10 cellular contexts compared by ENCODE assay signal in the genomic region with DNA sequence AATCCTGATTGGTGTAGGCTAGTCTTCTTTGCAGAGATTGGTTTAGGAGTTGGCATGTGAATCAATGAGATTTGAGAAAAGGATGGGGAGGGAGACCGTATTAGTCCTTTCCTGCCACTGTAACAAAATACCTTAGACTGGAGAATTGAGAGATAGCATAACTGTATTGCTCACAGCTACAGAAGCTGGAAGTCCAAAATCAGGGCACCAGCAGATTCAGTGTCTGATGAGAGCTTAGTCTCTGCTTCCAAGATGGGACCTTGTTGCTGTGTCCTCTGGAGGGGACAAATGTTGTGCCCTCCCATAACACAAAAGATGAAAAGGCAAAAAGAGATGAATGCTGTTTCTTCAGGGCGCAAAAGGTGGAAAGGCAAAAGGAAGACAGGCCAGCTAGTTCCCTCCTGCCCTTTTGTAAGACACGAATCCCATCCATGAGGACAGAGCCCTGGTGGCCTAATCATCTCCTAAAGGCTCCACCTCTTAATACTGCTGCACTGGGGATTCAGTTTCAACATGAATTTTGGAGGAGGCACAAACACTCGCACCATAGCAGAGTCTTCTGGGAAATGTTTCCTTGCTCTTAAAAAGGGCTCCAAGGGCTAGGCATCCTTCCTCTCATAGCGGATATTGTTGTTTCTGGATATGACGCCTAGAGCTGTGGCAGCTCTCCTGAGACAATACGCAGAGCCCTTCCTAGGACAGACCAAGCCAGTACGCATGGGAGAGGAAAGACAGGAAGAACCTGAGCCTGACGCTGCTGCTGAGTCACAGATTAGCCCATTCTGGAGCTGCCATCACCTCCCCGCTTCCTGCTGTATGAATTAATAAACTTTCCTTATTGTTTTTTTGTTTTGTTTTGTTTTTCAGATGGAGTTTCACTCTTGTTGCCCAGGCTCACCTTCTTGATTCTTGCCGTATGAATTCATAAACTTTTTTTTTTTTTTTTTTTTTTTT.
A peak's percentile ranks its signal among the peaks of the same experiment; 100 is the strongest.
DNase-seq lines count a peak whose midpoint lies in the region; ATAC-seq and TF ChIP-seq lines count a peak whose summit lies in the region.
"Had no signal": no experiment of that assay in that cellular context is flagged by ENCODE, and none has a peak within 500 bp of the region (broad histone marks: within the 10 kb centered on the region; RNA-seq: fewer than 3 reads in every experiment).

No MANE protein-coding gene starts in this region.

- H3K4me3 ChIP-seq in epithelial cell of esophagus (ENCODE audit: low read length) (no peak overlapping the region), lung (no peak overlapping the region), thyroid gland (replicated peaks in 1 of 3) (no peak overlapping the region)

- 43 to 62% methylated on average over 11 of the region's 11 CpGs for WGBS in lung, 2 donors
- 73 to 76% methylated on average over 11 of the region's 11 CpGs for WGBS in thyroid gland, 2 donors

- H3K27ac ChIP-seq in lung (ENCODE audit: low read depth in 1 of 2, low read length in 1 of 2) (peak overlapping the region; percentile 62 to 90), thyroid gland (peak overlapping the region in 2 of 3 donors; percentile 23 to 47)

- ATAC-seq in lung (ENCODE audit: insufficient read depth, low FRiP score) (no peak), GM18511 (IDR thresholded peaks at IDR 0.05; ENCODE audit: unreplicated experiment) (no peak), HG03108 (IDR thresholded peaks at IDR 0.05; ENCODE audit: unreplicated experiment) (no peak)
- ATAC-seq: naive thymus-derived CD8-positive, alpha-beta T cell had no signal

- no peaks in the 10 kb centered on the region for H3K27me3 ChIP-seq in lung (ENCODE audit: control insufficient read depth, insufficient read depth)
- no peaks in the 10 kb centered on the region for H3K27me3 ChIP-seq in thyroid gland

- intact Hi-C loops in thyroid gland (cut with DNase I), result no loop called here

- DNase-seq in RKO (ENCODE audit: low spot score), result peak; percentile 18
- DNase-seq in epithelial cell of esophagus (ENCODE audit: low read depth), result peak; percentile 88
- DNase-seq in lung (ENCODE audit: low spot score), result peak; percentile 42
- DNase-seq in thyroid gland, result peak in 1 of 2 donors; percentile 10
- no peak for DNase-seq in erythroblast (lab: John Stamatoyannopoulos, UW)
- DNase-seq: effector memory CD4-positive, alpha-beta T cell; naive thymus-derived CD8-positive, alpha-beta T cell; NCI-H1694 treated with DMSO at 0.1 percent for 48 hours had no signal

- H3K9me3 ChIP-seq in lung (ENCODE audit: control insufficient read depth in 2 of 2, insufficient read depth in 1 of 2, low read length in 1 of 2) (no peaks in the 10 kb centered on the region), thyroid gland (no peaks in the 10 kb centered on the region)

- TF ChIP-seq CTCF in epithelial cell of esophagus (IDR thresholded peaks at IDR 0.05; ENCODE audit: insufficient read depth, low read depth, low read length, missing control alignments), result no peak
- TF ChIP-seq CTCF in lung (IDR thresholded peaks at IDR 0.05; ENCODE audit: control extremely low read depth, extremely low read depth), result no peak
- TF ChIP-seq CTCF in thyroid gland (IDR thresholded peaks at IDR 0.05), result no peak

- no peaks in the 10 kb centered on the region for H3K36me3 ChIP-seq in lung (ENCODE audit: control insufficient read depth in 2 of 2, insufficient read depth in 2 of 2, low read length in 2 of 2)
- H3K36me3 ChIP-seq in thyroid gland, result no peaks in the 10 kb centered on the region

- TF ChIP-seq POLR2A in thyroid gland (IDR thresholded peaks at IDR 0.05) (no peak), erythroblast (IDR thresholded peaks at IDR 0.05; ENCODE audit: low read length) (no peak)

- H3K4me1 ChIP-seq in lung (ENCODE audit: control insufficient read depth in 2 of 2, insufficient read depth in 2 of 2, low read length in 2 of 2) (no peaks in the 10 kb centered on the region), thyroid gland (no peaks in the 10 kb centered on the region)

Comparison
In these comparisons a context has a peak if more than half of its experiments do, and no peak if none do; other contexts are left out.
1. DNase-seq: peak in RKO (single experiment), epithelial cell of esophagus (single experiment) and lung (single experiment); none in erythroblast (0 of 2).